8 cellular contexts compared by ENCODE assay signal in the genomic region with DNA sequence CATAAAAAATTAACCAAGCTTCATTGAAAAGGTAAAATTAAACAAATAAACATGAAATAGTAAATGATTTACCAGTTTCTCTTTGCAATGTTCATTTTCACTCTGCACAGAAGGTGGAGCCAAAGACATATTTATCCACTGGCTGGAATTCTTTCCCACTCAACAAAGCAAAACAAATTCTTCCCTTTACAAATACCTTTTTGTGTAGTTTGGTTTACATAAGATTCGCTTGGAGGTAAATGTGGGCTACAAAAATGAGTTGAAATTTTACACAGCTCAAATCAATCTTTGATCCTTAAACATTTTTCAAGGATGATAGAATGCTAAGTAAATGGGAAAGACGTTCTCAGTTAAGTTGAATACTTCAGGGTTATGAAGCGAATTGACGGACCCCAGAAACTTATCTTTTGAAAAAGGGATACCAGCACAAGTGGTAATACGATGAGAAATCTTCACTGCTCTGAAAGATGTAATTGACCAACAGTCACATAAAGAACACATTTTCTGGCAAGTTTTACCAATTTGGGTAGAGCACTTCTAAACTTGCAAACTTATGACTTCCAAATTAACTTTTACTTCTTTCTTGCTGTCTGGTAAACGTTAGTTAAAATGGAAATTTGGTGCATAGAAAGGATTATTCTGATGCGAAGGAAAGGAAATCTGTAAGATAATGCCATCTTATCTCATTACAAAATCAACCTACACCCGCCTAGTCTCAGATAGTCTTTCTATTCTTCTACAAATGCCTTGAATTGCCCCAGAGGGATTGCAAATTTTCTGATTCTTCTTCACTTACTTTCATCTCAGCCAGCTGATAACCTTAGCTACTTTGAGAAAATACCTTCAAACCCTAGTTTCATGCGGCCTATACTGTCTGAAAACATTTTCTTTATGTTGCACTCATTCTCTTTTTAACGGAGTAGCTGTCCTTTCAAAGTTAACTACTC. TPM values are rescaled to one million over a fixed set of nuclear protein-coding genes. Genes with fewer than 3 reads are reported as not detected.
DNase-seq lines count a peak whose midpoint lies in the region; ATAC-seq and TF ChIP-seq lines count a peak whose summit lies in the region.

No MANE protein-coding gene starts in this region.

- DNase-seq in GM12864 (ENCODE audit: low read depth) (no peak), NCI-H460 (ENCODE audit: extremely low read depth, low read depth) (peak; percentile 28), epidermal melanocyte (ENCODE audit: insufficient read length, low spot score) (peak; percentile 38), osteoblast (ENCODE audit: insufficient read length, low spot score, missing footprints) (peak; percentile 52), activated gamma-delta T cell (lab: John Stamatoyannopoulos, UW) (no peak)
- no peak for DNase-seq in activated CD8-positive, alpha-beta T cell treated with anti-CD3 and anti-CD28 coated beads, Interleukin-2, amount 10 ng/mL, durations not matched to agents 7 days and 5 days

- peak overlapping the region; percentile 23 for H3K27ac ChIP-seq in osteoblast (ENCODE audit: low read depth, low read length)

- H4K20me1 ChIP-seq in osteoblast (ENCODE audit: insufficient read depth, low read length): no peaks in the 10 kb centered on the region

- H3K9me3 ChIP-seq in osteoblast (ENCODE audit: low read depth, low read length): no peaks in the 10 kb centered on the region

- H2AFZ ChIP-seq in osteoblast (ENCODE audit: low read length): peak overlapping the region; percentile 71

- no peak overlapping the region for H3K4me3 ChIP-seq in GM12864 (ENCODE audit: low read depth, low read length)
- peak overlapping the region; percentile 40 for H3K4me3 ChIP-seq in osteoblast (ENCODE audit: insufficient read depth, low read length)

- TF ChIP-seq CTCF in GM12864 (IDR thresholded peaks at IDR 0.05; ENCODE audit: low read depth, low read length, missing control alignments): peak; percentile 21
- TF ChIP-seq CTCF in osteoblast (IDR thresholded peaks at IDR 0.05; ENCODE audit: extremely low read depth, low read depth, low read length): peak; percentile 75

- CTCF ChIA-PET in activated CD8-positive, alpha-beta T cell treated with anti-CD3 and anti-CD28 coated beads, Interleukin-2, amount 10 ng/mL, durations not matched to agents 7 days and 5 days (lab: Charles Lee): no interaction called here

- no peak overlapping the region for H3K27ac Mint-ChIP-seq in activated CD8-positive, alpha-beta T cell treated with anti-CD3 and anti-CD28 coated beads, Interleukin-2, amount 10 ng/mL, durations not matched to agents 7 days and 5 days

- H3K36me3 ChIP-seq in osteoblast (ENCODE audit: insufficient read depth, low read length): no peaks in the 10 kb centered on the region

- no peak overlapping the region for H3K4me3 Mint-ChIP-seq in activated CD8-positive, alpha-beta T cell treated with anti-CD3 and anti-CD28 coated beads, Interleukin-2, amount 10 ng/mL, durations not matched to agents 7 days and 5 days

- POLR2A ChIA-PET in activated CD8-positive, alpha-beta T cell treated with anti-CD3 and anti-CD28 coated beads, Interleukin-2, amount 10 ng/mL, durations not matched to agents 7 days and 5 days (lab: Charles Lee): no interaction called here

- H3K4me1 ChIP-seq in osteoblast (ENCODE audit: insufficient read depth, low read length): peaks cover 22% of the 10 kb centered on the region

- no peaks in the 10 kb centered on the region for H3K36me3 Mint-ChIP-seq in activated CD8-positive, alpha-beta T cell treated with anti-CD3 and anti-CD28 coated beads, Interleukin-2, amount 10 ng/mL, durations not matched to agents 7 days and 5 days (ENCODE audit: low read depth)

- peak overlapping the region; percentile 66 for H3K4me2 ChIP-seq in osteoblast (ENCODE audit: insufficient read depth, low read length)

- peaks cover 6% of the 10 kb centered on the region for H3K27me3 Mint-ChIP-seq in activated CD8-positive, alpha-beta T cell treated with anti-CD3 and anti-CD28 coated beads, Interleukin-2, amount 10 ng/mL, durations not matched to agents 7 days and 5 days (ENCODE audit: low read depth)

- ATAC-seq in HG02870 (IDR thresholded peaks at IDR 0.05; ENCODE audit: unreplicated experiment) (no peak), HG02852 (IDR thresholded peaks at IDR 0.05; ENCODE audit: unreplicated experiment) (no peak)
- no peak for ATAC-seq in activated CD8-positive, alpha-beta T cell treated with anti-CD3 and anti-CD28 coated beads, Interleukin-2, amount 10 ng/mL, durations not matched to agents 7 days and 5 days

- H3K9me3 Mint-ChIP-seq in activated CD8-positive, alpha-beta T cell treated with anti-CD3 and anti-CD28 coated beads, Interleukin-2, amount 10 ng/mL, durations not matched to agents 7 days and 5 days (ENCODE audit: insufficient read depth): no peaks in the 10 kb centered on the region

- peaks cover 9% of the 10 kb centered on the region for H3K79me2 ChIP-seq in osteoblast (ENCODE audit: insufficient read depth, low read length)

- H3K4me1 Mint-ChIP-seq in activated CD8-positive, alpha-beta T cell treated with anti-CD3 and anti-CD28 coated beads, Interleukin-2, amount 10 ng/mL, durations not matched to agents 7 days and 5 days (ENCODE audit: low read depth): no peaks in the 10 kb centered on the region

- no peaks in the 10 kb centered on the region for H3K27me3 ChIP-seq in osteoblast (ENCODE audit: insufficient read depth, low read length)

RNA-seq across cellular contexts. Expression of a gene that starts 4.7 kb away (rescaled TPM):
- 31.8 and 34.1 TPM in 2 replicates for total RNA-seq in NCI-H460 (2014; rRNA removed; shearing (Covaris generic))
- polyA plus RNA-seq in NCI-H460 (2014; cell fraction: nucleus; rRNA removed): 25.7 and 30.1 TPM in 2 replicates
- total RNA-seq in osteoblast: 1,360 and 1,632 TPM in 2 replicates
- not detected for total RNA-seq in activated CD8-positive, alpha-beta T cell treated with anti-CD3 and anti-CD28 coated beads, Interleukin-2, amount 10 ng/mL, durations not matched to agents 7 days and 5 days

Comparison
In these comparisons a context has a peak if more than half of its experiments do, and no peak if none do; other contexts are left out.
1. DNase-seq: peak in NCI-H460 (single experiment), epidermal melanocyte (single experiment) and osteoblast (single experiment); none in GM12864 (single experiment), activated CD8-positive, alpha-beta T cell treated with anti-CD3 and anti-CD28 coated beads, Interleukin-2, amount 10 ng/mL, durations not matched to agents 7 days and 5 days (single experiment) and activated gamma-delta T cell (single experiment).
2. RNA of a gene that starts 4.7 kb away (total RNA-seq): 1,360 to 1,632 TPM in osteoblast; 31.8 to 34.1 TPM in NCI-H460 and not detected in activated CD8-positive, alpha-beta T cell treated with anti-CD3 and anti-CD28 coated beads, Interleukin-2, amount 10 ng/mL, durations not matched to agents 7 days and 5 days; every median in the first group is over 10 times any median in the second.